8 cellular contexts compared by ENCODE assay signal in the genomic region with DNA sequence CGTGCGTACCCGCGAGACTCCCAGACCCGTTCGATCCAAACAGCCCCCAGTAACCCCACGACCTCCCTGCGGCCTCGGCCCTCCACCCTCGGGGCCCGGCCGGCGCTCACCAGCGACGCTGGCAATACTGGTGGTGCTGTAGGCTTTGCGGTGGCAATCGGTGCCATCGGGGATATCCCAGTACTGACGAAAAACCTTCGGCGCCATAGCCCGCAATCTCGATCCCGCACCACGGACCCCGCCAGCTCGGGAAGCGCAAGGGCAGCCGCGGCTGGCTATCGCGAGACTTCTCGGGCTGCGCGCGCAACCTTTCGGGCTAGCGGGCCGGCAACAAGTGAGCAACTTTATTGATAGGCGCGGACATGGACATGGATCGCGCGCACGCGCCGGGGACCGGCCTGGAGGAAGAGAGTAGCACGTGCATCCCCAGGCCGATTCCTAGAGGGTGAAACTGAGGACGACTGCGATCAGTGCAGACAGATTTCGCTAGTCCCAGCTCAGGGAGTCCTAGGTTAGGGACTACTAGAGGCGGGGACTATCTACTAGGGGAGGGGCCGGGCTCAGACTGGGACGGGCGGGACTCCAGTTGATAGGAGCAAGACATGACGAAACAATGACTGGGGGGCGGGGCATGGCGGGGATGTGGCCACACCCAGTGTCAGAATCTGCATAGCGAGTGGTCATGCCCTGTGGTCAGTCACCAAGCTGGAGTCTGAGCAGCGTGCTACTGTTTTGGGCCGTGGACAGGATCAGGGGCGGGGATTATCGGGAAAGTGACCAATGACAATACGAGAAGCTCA. TPM values are rescaled to one million over a fixed set of nuclear protein-coding genes. Genes with fewer than 3 reads are reported as not detected.
DNase-seq lines count a peak whose midpoint lies in the region; ATAC-seq, FAIRE-seq and TF ChIP-seq lines count a peak whose summit lies in the region.

A gene (minus strand): TSS at position 289 of the 800 bp plus-strand sequence. CDS start 82 bp downstream, at position 207.

- H3K27ac ChIP-seq in heart right ventricle: peak within 1 kb of the TSS; percentile 71 to 95 (median 88)
- H3K27ac ChIP-seq in upper lobe of right lung: peak within 1 kb of the TSS; percentile 90

- H3K9me3 ChIP-seq in heart right ventricle (no peaks in the 10 kb centered on the region), upper lobe of right lung (no peaks in the 10 kb centered on the region)

- TF ChIP-seq POLR2A in GM12891 (IDR thresholded peaks at IDR 0.05; ENCODE audit: low read depth, low read length): peak; percentile 77

- no peak for FAIRE-seq in GM12891 (lab: Jason Lieb, UNC)

- no peaks in the 10 kb centered on the region for H3K27me3 ChIP-seq in heart right ventricle
- H3K27me3 ChIP-seq in upper lobe of right lung: no peaks in the 10 kb centered on the region

- H3K36me3 ChIP-seq in heart right ventricle (peaks cover 0 to 36% (median 0%) of the 10 kb centered on the region in 9 donors), upper lobe of right lung (no peaks in the 10 kb centered on the region)

- peak; percentile 97 for DNase-seq in GM12891 (ENCODE audit: insufficient read length, low spot score)
- DNase-seq in NCI-H1417 treated with DMSO at 0.1 percent for 48 hours (lab: John Stamatoyannopoulos, UW): peak; percentile 91
- peak; percentile 92 to 96 for DNase-seq in SW 1271 (lab: John Stamatoyannopoulos, UW)
- DNase-seq in activated naive CD8-positive, alpha-beta T cell treated with anti-CD3 and anti-CD28 coated beads, Interleukin-2, amount 50 U/mL, for 16 hours (ENCODE audit: low read depth, low spot score): peak; percentile 93
- peak; percentile 97 to 100 for DNase-seq in heart right ventricle
- peak; percentile 99 for DNase-seq in posterior vena cava (ENCODE audit: low spot score)
- DNase-seq in upper lobe of right lung: peak; percentile 99

- intact Hi-C loops in heart right ventricle (cut with DNase I): loop anchor here in 3 of 10 donors (5.0 kb wide), 1 partner anchor 74 kb away; a partner anchor contains a TSS
- intact Hi-C loops in posterior vena cava (cut with DNase I): no loop called here
- intact Hi-C loops in upper lobe of right lung (cut with DNase I): no loop called here

- TF ChIP-seq CTCF in heart right ventricle (IDR thresholded peaks at IDR 0.05) (no peak), upper lobe of right lung (IDR thresholded peaks at IDR 0.05) (no peak)

- ATAC-seq in HG02798 (IDR thresholded peaks at IDR 0.05; ENCODE audit: poor library complexity, unreplicated experiment) (peak; percentile 41), heart right ventricle (peak; percentile 30 to 91 (median 84)), upper lobe of right lung (peak; percentile 80)

- 0 to 1% methylated on average over 66 of the region's 66 CpGs for WGBS in heart right ventricle, 2 donors

- peaks cover 12 to 45% (median 36%) of the 10 kb centered on the region in 9 donors for H3K4me1 ChIP-seq in heart right ventricle
- H3K4me1 ChIP-seq in upper lobe of right lung: peaks cover 22% of the 10 kb centered on the region

- H3K4me3 ChIP-seq in heart right ventricle (peak within 1 kb of the TSS; percentile 57 to 97 (median 87)), upper lobe of right lung (peak within 1 kb of the TSS; percentile 94)

TF ChIP-seq in GM12891, 5 proteins besides CTCF, POLR2A, EP300 and RAD21:
- TF ChIP-seq TAF1 (IDR thresholded peaks at IDR 0.05; ENCODE audit: low read depth, low read length) (peak; percentile 67), POU2F2 (IDR thresholded peaks at IDR 0.05; ENCODE audit: low read depth, low read length) (peak; percentile 40), SPI1 (IDR thresholded peaks at IDR 0.05; ENCODE audit: low read depth, low read length) (no peak), PAX5 (IDR thresholded peaks at IDR 0.05; ENCODE audit: insufficient read depth, low read length, severe bottlenecking) (peak; percentile 32), POLR2AphosphoS5 (IDR thresholded peaks at IDR 0.05; ENCODE audit: low read depth, low read length) (peak; percentile 82; the same call in 1 of the 2 replicates)

RNA-seq across cellular contexts. Expression of the gene that starts here (rescaled TPM):
- 307 TPM for polyA plus RNA-seq in GM12891 (2012; ENCODE audit: low read depth, missing spikeins)
- 100 to 1,000 TPM; 451 to 574 (median 513) TPM for total RNA-seq in heart right ventricle
- polyA plus RNA-seq in heart right ventricle: 1,000 to 10,000 TPM in 1 of 2 donors, 100 to 1,000 TPM in 1; 760 to 1,143 TPM
- 100 to 1,000 TPM; 161 to 193 TPM for total RNA-seq in posterior vena cava
- 134 TPM for total RNA-seq in upper lobe of right lung

Comparison
In these comparisons a context has a peak if more than half of its experiments do, and no peak if none do; other contexts are left out.
1. Peak in every context shown above with its lines: DNase-seq, ATAC-seq, H3K4me3 ChIP-seq and H3K27ac ChIP-seq.